ENCODE assay signal across 9 cellular contexts in genomic region chr3:29324180-29324651, GRCh38. TPM values are rescaled to one million over a fixed set of nuclear protein-coding genes. Genes with fewer than 3 reads are reported as not detected.
DNase-seq lines count a peak whose midpoint lies in the region; ATAC-seq, FAIRE-seq and TF ChIP-seq lines count a peak whose summit lies in the region.
"Had no signal": no experiment of that assay in that cellular context is flagged by ENCODE, and none has a peak within 500 bp of the region (broad histone marks: within the 10 kb centered on the region; RNA-seq: fewer than 3 reads in every experiment).

No MANE protein-coding gene starts in this region.

- no peaks in the 10 kb centered on the region for H3F3A ChIP-seq in DOHH2 (ENCODE audit: control insufficient read depth, insufficient read depth)

- no peak overlapping the region; the same call in 1 of the 2 replicates for H2BK15ac ChIP-seq in H1 (ENCODE audit: low read length)
- no peak overlapping the region for H2BK15ac ChIP-seq in neuronal stem cell (ENCODE audit: low read length)

- no peak overlapping the region for H4K8ac ChIP-seq in H1 (ENCODE audit: extremely low read depth, insufficient read depth, low read length)
- H4K8ac ChIP-seq in neuronal stem cell (ENCODE audit: low read depth, low read length), result no peak overlapping the region

- H3K9ac ChIP-seq in H1 (replicated peaks in 1 of 4; ENCODE audit: extremely low read depth in 1 of 4, low read depth in 3 of 4, low read length in 3 of 4), result no peak overlapping the region
- no peak overlapping the region for H3K9ac ChIP-seq in neuronal stem cell (ENCODE audit: low read depth, low read length, poor library complexity)

- intact Hi-C loops in CD8-positive, alpha-beta T cell (cut with DNase I, micrococcal nuclease), result no loop called here

- H2BK120ac ChIP-seq in H1 (replicated peaks; ENCODE audit: low read depth, low read length) (no peak overlapping the region), neuronal stem cell (ENCODE audit: low read depth, low read length) (no peak overlapping the region)

- H3K27me3 ChIP-seq in DOHH2 (ENCODE audit: control insufficient read depth, low read length) (no peaks in the 10 kb centered on the region), H1 (replicated peaks in 1 of 4; ENCODE audit: control insufficient read depth in 3 of 4, extremely low read depth in 1 of 4, insufficient read depth in 3 of 4, low read length in 3 of 4) (no peaks in the 10 kb centered on the region), neuronal stem cell (ENCODE audit: control insufficient read depth in 3 of 3, insufficient read depth in 3 of 3, low read depth in 1 of 3, low read length in 3 of 3) (no peaks in the 10 kb centered on the region)
- no peaks in the 10 kb centered on the region for H3K27me3 ChIP-seq in CD8-positive, alpha-beta T cell (ENCODE audit: insufficient read depth, low read length)
- H3K27me3 ChIP-seq: neutrophil had no signal

- no peaks in the 10 kb centered on the region for H3K9me3 Mint-ChIP-seq in activated naive CD4-positive, alpha-beta T cell treated with anti-CD3 and anti-CD28 coated beads, Interleukin-2, amount 10 ng/mL, durations not matched to agents 7 days and 5 days
- no peaks in the 10 kb centered on the region for H3K9me3 Mint-ChIP-seq in CD8-positive, alpha-beta T cell

- H3K9me3 ChIP-seq in DOHH2 (ENCODE audit: control insufficient read depth, insufficient read depth, low read length) (no peaks in the 10 kb centered on the region), H1 (ENCODE audit: insufficient read depth in 2 of 2, low read depth in 1 of 2, low read length in 1 of 2) (no peaks in the 10 kb centered on the region), neuronal stem cell (replicated peaks in 1 of 2; ENCODE audit: control insufficient read depth in 2 of 2, insufficient read depth in 1 of 2, low read depth in 1 of 2, low read length in 2 of 2) (no peaks in the 10 kb centered on the region)
- no peaks in the 10 kb centered on the region for H3K9me3 ChIP-seq in CD8-positive, alpha-beta T cell (ENCODE audit: low read length)
- H3K9me3 ChIP-seq: neutrophil had no signal

- H2AK5ac ChIP-seq in H1 (ENCODE audit: low read depth, low read length) (no peak overlapping the region), neuronal stem cell (ENCODE audit: low read depth, low read length) (no peak overlapping the region)

- no peak overlapping the region for H2BK20ac ChIP-seq in H1 (ENCODE audit: low read length)

- no peaks in the 10 kb centered on the region for H3K23me2 ChIP-seq in H1 (ENCODE audit: low read depth, low read length)

- peak overlapping the region; percentile 54 for H3K4me2 ChIP-seq in DOHH2 (ENCODE audit: low read length)
- H3K4me2 ChIP-seq in H1 (ENCODE audit: insufficient read depth in 1 of 2, low read depth in 2 of 2, low read length in 2 of 2), result no peak overlapping the region
- no peak overlapping the region for H3K4me2 ChIP-seq in neuronal stem cell (ENCODE audit: insufficient read depth, low read length, poor library complexity, severe bottlenecking)

- no peaks in the 10 kb centered on the region for H3K79me1 ChIP-seq in H1 (ENCODE audit: low read depth, low read length)
- no peaks in the 10 kb centered on the region for H3K79me1 ChIP-seq in neuronal stem cell (ENCODE audit: low read depth, low read length)

- H4K91ac ChIP-seq in H1 (replicated peaks; ENCODE audit: insufficient read length, low read length) (no peak overlapping the region), neuronal stem cell (ENCODE audit: low read depth, low read length, poor library complexity) (no peak overlapping the region)

- H2BK5ac ChIP-seq in H1 (ENCODE audit: low read depth, low read length), result no peak overlapping the region
- H2BK5ac ChIP-seq in neuronal stem cell (ENCODE audit: low read length), result no peak overlapping the region

- no peaks in the 10 kb centered on the region for H3K27me3 Mint-ChIP-seq in activated naive CD4-positive, alpha-beta T cell treated with anti-CD3 and anti-CD28 coated beads, Interleukin-2, amount 10 ng/mL, durations not matched to agents 7 days and 5 days
- H3K27me3 Mint-ChIP-seq in CD8-positive, alpha-beta T cell (ENCODE audit: low read depth), result no peaks in the 10 kb centered on the region

- H2AFZ ChIP-seq in H1 (ENCODE audit: low read length), result 0 out of 2 replicates have a peak overlapping the region, but pooled peaks have one; percentile 13
- peak overlapping the region; percentile 63 for H2AFZ ChIP-seq in neuronal stem cell (ENCODE audit: low read length)

- H3K9me2 ChIP-seq in DOHH2 (replicated peaks; ENCODE audit: control insufficient read depth, low read length), result no peaks in the 10 kb centered on the region

- H4K20me1 ChIP-seq in DOHH2 (ENCODE audit: control insufficient read depth, insufficient read depth, low read depth, low read length) (no peaks in the 10 kb centered on the region), H1 (replicated peaks in 1 of 2; ENCODE audit: control insufficient read depth in 1 of 2, insufficient read depth in 2 of 2, low read length in 2 of 2) (no peaks in the 10 kb centered on the region)

- H3K4ac ChIP-seq in H1 (replicated peaks; ENCODE audit: insufficient read length, low read depth, low read length) (no peak overlapping the region), neuronal stem cell (ENCODE audit: low read length) (no peak overlapping the region)

- H3K36me3 ChIP-seq in DOHH2 (ENCODE audit: control insufficient read depth, low read length) (no peaks in the 10 kb centered on the region), H1 (ENCODE audit: control insufficient read depth in 2 of 4, insufficient read depth in 4 of 4, low read length in 3 of 4) (no peaks in the 10 kb centered on the region), neuronal stem cell (replicated peaks in 1 of 2; ENCODE audit: control insufficient read depth in 2 of 2, insufficient read depth in 2 of 2, low read length in 2 of 2) (no peaks in the 10 kb centered on the region)
- no peaks in the 10 kb centered on the region for H3K36me3 ChIP-seq in CD8-positive, alpha-beta T cell (ENCODE audit: insufficient read depth, low read length)
- H3K36me3 ChIP-seq: neutrophil had no signal

- no peak overlapping the region; the same call in 1 of the 2 replicates for H3K27ac ChIP-seq in DOHH2 (ENCODE audit: low read depth, low read length)
- H3K27ac ChIP-seq in H1 (ENCODE audit: low read depth, low read length), result no peak overlapping the region
- no peak overlapping the region for H3K27ac ChIP-seq in neuronal stem cell (replicated peaks; ENCODE audit: low read length)
- H3K27ac ChIP-seq in CD8-positive, alpha-beta T cell (ENCODE audit: low read depth, low read length), result no peak overlapping the region
- H3K27ac ChIP-seq: neutrophil had no signal

- CTCF ChIA-PET in H1 (lab: Charles Lee; ENCODE audit: partially characterized antibody), result interaction anchor here (0.6 to 0.7 kb wide), 3 partner anchors 171 to 760 kb away, joined by 3 read pairs; no protein-coding TSS in a partner anchor
- CTCF ChIA-PET in activated naive CD4-positive, alpha-beta T cell treated with anti-CD3 and anti-CD28 coated beads, Interleukin-2, amount 10 ng/mL, durations not matched to agents 7 days and 5 days (lab: Charles Lee), result no interaction called here
- CTCF ChIA-PET in CD8-positive, alpha-beta T cell (lab: Charles Lee), result interaction anchor here (0.6 kb wide), 1 partner anchor 1194 kb away, joined by 4 read pairs; no protein-coding TSS in a partner anchor

- H3K4me3 ChIP-seq in DOHH2 (ENCODE audit: low read length), result peak overlapping the region; percentile 24
- no peak overlapping the region for H3K4me3 ChIP-seq in H1 (ENCODE audit: extremely low read depth in 1 of 4, insufficient read depth in 2 of 4, low read depth in 3 of 4, low read length in 4 of 4)
- no peak overlapping the region for H3K4me3 ChIP-seq in neuronal stem cell (ENCODE audit: low read length in 2 of 2)
- no peak overlapping the region for H3K4me3 ChIP-seq in CD8-positive, alpha-beta T cell (ENCODE audit: low read depth, low read length)

- POLR2A ChIA-PET in H1 (lab: Charles Lee; ENCODE audit: partially characterized antibody), result no interaction called here
- POLR2A ChIA-PET in CD8-positive, alpha-beta T cell (lab: Charles Lee), result no interaction called here

- no peaks in the 10 kb centered on the region for H3K79me2 ChIP-seq in DOHH2 (ENCODE audit: control insufficient read depth, low read length)
- no peaks in the 10 kb centered on the region for H3K79me2 ChIP-seq in H1 (ENCODE audit: control insufficient read depth in 1 of 2, insufficient read depth in 2 of 2, low read length in 2 of 2)

- no peak overlapping the region for H3K18ac ChIP-seq in H1 (ENCODE audit: extremely low read depth, low read length)
- no peak overlapping the region for H3K18ac ChIP-seq in neuronal stem cell (ENCODE audit: low read length)

- peak; percentile 49 for DNase-seq in HS-27A (ENCODE audit: low read depth)
- no peak for DNase-seq in H1 (ENCODE audit: low read depth in 1 of 2, low spot score in 2 of 2)
- DNase-seq in neuronal stem cell (ENCODE audit: low spot score), result no peak
- DNase-seq in activated naive CD4-positive, alpha-beta T cell treated with anti-CD3 and anti-CD28 coated beads, Interleukin-2, amount 10 ng/mL, durations not matched to agents 7 days and 5 days, result no peak
- DNase-seq in CD8-positive, alpha-beta T cell, result no peak
- no peak for DNase-seq in effector CD4-positive, alpha-beta T cell

- FAIRE-seq in H1 (lab: Jason Lieb, UNC), result no peak

- TF ChIP-seq RAD21 in H1 (IDR thresholded peaks at IDR 0.05 in 1 of 2, conservative IDR thresholded peaks at IDR 0.05 in 1 of 2; ENCODE audit: low read depth in 2 of 2, low read length in 2 of 2), result no peak

- no peak overlapping the region for H3K23ac ChIP-seq in H1 (ENCODE audit: insufficient read length)
- no peak overlapping the region for H3K23ac ChIP-seq in neuronal stem cell (ENCODE audit: low read depth, low read length, poor library complexity)

- H3K4me1 Mint-ChIP-seq in activated naive CD4-positive, alpha-beta T cell treated with anti-CD3 and anti-CD28 coated beads, Interleukin-2, amount 10 ng/mL, durations not matched to agents 7 days and 5 days, result no peaks in the 10 kb centered on the region
- H3K4me1 Mint-ChIP-seq in CD8-positive, alpha-beta T cell (ENCODE audit: low read depth), result no peaks in the 10 kb centered on the region

- H2BK12ac ChIP-seq in H1 (ENCODE audit: low read depth, low read length), result peak overlapping the region; percentile 54; the same call in 1 of the 2 replicates
- no peak overlapping the region for H2BK12ac ChIP-seq in neuronal stem cell (ENCODE audit: low read length)

- H4K5ac ChIP-seq in H1 (ENCODE audit: insufficient read length, low read depth, low read length), result no peak overlapping the region

- H3K36me3 Mint-ChIP-seq in activated naive CD4-positive, alpha-beta T cell treated with anti-CD3 and anti-CD28 coated beads, Interleukin-2, amount 10 ng/mL, durations not matched to agents 7 days and 5 days, result no peaks in the 10 kb centered on the region
- no peaks in the 10 kb centered on the region for H3K36me3 Mint-ChIP-seq in CD8-positive, alpha-beta T cell

- H3K4me1 ChIP-seq in DOHH2 (ENCODE audit: control insufficient read depth, low read length) (peaks cover 35% of the 10 kb centered on the region), H1 (replicated peaks in 1 of 4; ENCODE audit: control insufficient read depth in 3 of 4, insufficient read depth in 4 of 4, low read length in 3 of 4) (no peaks in the 10 kb centered on the region), neuronal stem cell (ENCODE audit: control insufficient read depth in 2 of 2, insufficient read depth in 1 of 2, low read depth in 1 of 2, low read length in 2 of 2) (no peaks in the 10 kb centered on the region)
- H3K4me1 ChIP-seq in CD8-positive, alpha-beta T cell (ENCODE audit: insufficient read depth, low read length), result no peaks in the 10 kb centered on the region

- no peak for TF ChIP-seq POLR2A in H1 (IDR thresholded peaks at IDR 0.05; ENCODE audit: control extremely low read depth in 1 of 2, low read depth in 2 of 2, low read length in 2 of 2)

- no peak for TF ChIP-seq EP300 in H1 (IDR thresholded peaks at IDR 0.05; ENCODE audit: borderline replicate concordance in 1 of 2, low read depth in 2 of 2, low read length in 2 of 2)

- 98% methylated on average over 5 of the region's 5 CpGs; no CpG with 5 or more reads in 1 of the 2 experiments for WGBS in H1 (ENCODE audit: extremely low coverage in 1 of 2, insufficient coverage in 1 of 2, insufficient read length in 1 of 2, insufficient replicate concordance in 2 of 2, low coverage in 1 of 2, low lambda C conversion rate in 2 of 2, missing lambda C conversion rate in 1 of 2), 2 experiments
- no CpG with 5 or more reads among the region's 5 CpGs for WGBS in neuronal stem cell (ENCODE audit: extremely low coverage in 2 of 2, insufficient read length in 2 of 2, insufficient replicate concordance in 1 of 2), 2 donors

- ATAC-seq in GM21390 (IDR thresholded peaks at IDR 0.05; ENCODE audit: unreplicated experiment), result peak; percentile 97
- ATAC-seq in CD8-positive, alpha-beta T cell, result no peak

- TF ChIP-seq CTCF in DOHH2 (IDR thresholded peaks at IDR 0.05; ENCODE audit: low read depth, low read length, poor library complexity, severe bottlenecking), result no peak
- TF ChIP-seq CTCF in H1 (IDR thresholded peaks at IDR 0.05; ENCODE audit: control extremely low read depth in 1 of 3, insufficient read depth in 1 of 3, low read depth in 1 of 3, low read length in 3 of 3), result no peak
- no peak for TF ChIP-seq CTCF in CD8-positive, alpha-beta T cell (IDR thresholded peaks at IDR 0.05)

- H3K56ac ChIP-seq in H1 (replicated peaks; ENCODE audit: insufficient read length, low read depth, low read length), result no peak overlapping the region

- no peak overlapping the region for H3K4me3 Mint-ChIP-seq in activated naive CD4-positive, alpha-beta T cell treated with anti-CD3 and anti-CD28 coated beads, Interleukin-2, amount 10 ng/mL, durations not matched to agents 7 days and 5 days
- H3K4me3 Mint-ChIP-seq in CD8-positive, alpha-beta T cell, result no peak overlapping the region

- no peak overlapping the region for H3K14ac ChIP-seq in H1 (ENCODE audit: insufficient read length)
- H3K14ac ChIP-seq in neuronal stem cell (ENCODE audit: low read length), result no peak overlapping the region

- H3K27ac Mint-ChIP-seq in activated naive CD4-positive, alpha-beta T cell treated with anti-CD3 and anti-CD28 coated beads, Interleukin-2, amount 10 ng/mL, durations not matched to agents 7 days and 5 days, result no peak overlapping the region
- no peak overlapping the region for H3K27ac Mint-ChIP-seq in CD8-positive, alpha-beta T cell

RNA-seq across cellular contexts. Expression of gene RBMS3, which starts 43.3 kb away (rescaled TPM):
- total RNA-seq in H1 (2021; fragmentation: NEBNext Ultra II Directional; extraction: Animal tissue kit (Norgen Biotek cat#: 25700)), result 5.4 and 6.9 TPM in 2 replicates
- 3.7 and 4.2 TPM in 2 replicates for polyA plus RNA-seq in H1 (2011; rRNA removed)
- 4.6 TPM for polyA plus RNA-seq in H1 (2011; cell fraction: cytosol; rRNA removed)
- polyA plus RNA-seq in H1 (2011; cell fraction: nucleus; rRNA removed), result 6.0 TPM
- 3.8 to 6.0 TPM (median 4.7 TPM) in 4 replicates for polyA plus RNA-seq in H1 (2012, experiment 1 of 2)
- 0.20 TPM for polyA plus RNA-seq in H1 (2012, experiment 2 of 2)
- 4.4 TPM for polyA plus RNA-seq in H1 (2013, experiment 1 of 2)
- 4.1 TPM for polyA plus RNA-seq in H1 (2013, experiment 2 of 2)
- 9.0 and 12.2 TPM in 2 replicates for polyA minus RNA-seq in H1 (2011; rRNA and poly(A)+ RNA removed)
- polyA minus RNA-seq in H1 (2011; cell fraction: cytosol; rRNA and poly(A)+ RNA removed), result 1.2 TPM
- 18.6 TPM for polyA minus RNA-seq in H1 (2011; cell fraction: nucleus; rRNA and poly(A)+ RNA removed)
- polyA plus RNA-seq in neuronal stem cell (2013, experiment 1 of 2), result 0.45 TPM
- 0.61 TPM for polyA plus RNA-seq in neuronal stem cell (2013, experiment 2 of 2)
- under 1 TPM in 1 of 2 experiments, not detected in 1; 0.56 TPM for total RNA-seq in CD8-positive, alpha-beta T cell
